In the genomic region with DNA sequence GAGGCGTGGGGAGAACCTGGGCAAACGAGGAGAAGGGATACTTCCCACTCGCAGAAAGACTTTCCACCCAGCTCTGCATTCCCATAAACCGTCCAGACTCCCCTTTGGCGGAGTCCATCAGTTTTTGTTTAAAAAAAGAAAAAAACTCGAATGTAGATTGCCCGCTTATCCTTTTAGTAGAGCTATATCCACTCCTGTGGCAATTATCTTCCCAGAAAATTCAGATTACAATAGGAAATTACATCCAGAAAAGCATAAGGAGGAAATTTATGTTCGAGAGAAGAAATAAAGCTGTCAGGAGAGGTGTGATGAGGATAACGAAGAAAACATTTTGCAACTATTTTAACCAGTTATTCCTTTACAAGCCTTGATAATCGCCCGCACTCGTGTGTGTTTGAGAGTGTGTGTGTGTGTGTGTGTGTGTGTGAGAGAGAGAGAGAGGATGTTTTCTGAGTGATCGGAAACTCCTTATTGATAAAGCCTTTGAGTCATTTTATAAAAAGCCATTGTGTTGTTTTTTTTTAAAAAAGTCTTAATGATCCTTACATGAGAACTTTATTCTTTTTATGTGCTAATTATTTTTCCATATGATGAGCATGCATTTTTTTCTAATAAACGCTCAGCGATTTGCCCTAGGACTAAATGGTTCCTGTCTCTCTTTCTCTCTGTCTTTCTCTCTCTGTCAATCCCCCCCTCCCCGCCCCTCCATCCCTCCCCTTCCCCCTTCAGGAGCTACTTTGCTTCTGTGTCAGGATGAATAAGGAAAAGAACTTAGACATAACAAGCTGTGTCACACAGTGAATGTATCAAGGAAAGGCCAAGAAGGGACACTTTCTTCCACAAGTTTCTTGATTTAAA, we compare ENCODE assay signal across 8 cellular contexts. TPM values are rescaled to one million over a fixed set of nuclear protein-coding genes. Genes with fewer than 3 reads are reported as not detected.
A peak's percentile ranks its signal among the peaks of the same experiment; 100 is the strongest.
DNase-seq lines count a peak whose midpoint lies in the region; ATAC-seq and TF ChIP-seq lines count a peak whose summit lies in the region.

No MANE protein-coding gene starts in this region.

- H3K27me3 ChIP-seq in KMS-11 (ENCODE audit: insufficient read depth, low read depth), result no peaks in the 10 kb centered on the region

- peak overlapping the region; percentile 73 for H2AFZ ChIP-seq in KMS-11 (ENCODE audit: low read depth)

- H3K4me3 Mint-ChIP-seq in activated CD4-positive, alpha-beta memory T cell treated with anti-CD3 and anti-CD28 coated beads, Interleukin-2, amount 10 ng/mL, durations not matched to agents 7 days and 5 days, result peak overlapping the region; percentile 98

- no peak for ATAC-seq in HG03095 (IDR thresholded peaks at IDR 0.05; ENCODE audit: unreplicated experiment)
- no peak for ATAC-seq in GM19035 (IDR thresholded peaks at IDR 0.05; ENCODE audit: unreplicated experiment)

- H3K9me3 Mint-ChIP-seq in activated CD4-positive, alpha-beta memory T cell treated with anti-CD3 and anti-CD28 coated beads, Interleukin-2, amount 10 ng/mL, durations not matched to agents 7 days and 5 days, result no peaks in the 10 kb centered on the region

- H3K27ac ChIP-seq in KMS-11, result peak overlapping the region; percentile 91

- CTCF ChIA-PET in activated CD4-positive, alpha-beta memory T cell treated with anti-CD3 and anti-CD28 coated beads, Interleukin-2, amount 10 ng/mL, durations not matched to agents 7 days and 5 days (lab: Charles Lee), result interaction anchor here (0.9 to 2.9 kb wide), 6 partner anchors 28 to 188 kb away, joined by 3 to 12 read pairs (median 3); no protein-coding TSS in a partner anchor

- DNase-seq in CD1c-positive myeloid dendritic cell (ENCODE audit: extremely low spot score) (peak; percentile 38), fibroblast of pulmonary artery (ENCODE audit: low read depth) (no peak), pons (ENCODE audit: low spot score) (peak; percentile 65), NCI-H2029 treated with DMSO at 0.1 percent for 48 hours (lab: John Stamatoyannopoulos, UW) (no peak)
- DNase-seq in activated CD4-positive, alpha-beta memory T cell treated with anti-CD3 and anti-CD28 coated beads, Interleukin-2, amount 10 ng/mL, durations not matched to agents 7 days and 5 days, result peak; percentile 34

- no peaks in the 10 kb centered on the region for H3K27me3 Mint-ChIP-seq in activated CD4-positive, alpha-beta memory T cell treated with anti-CD3 and anti-CD28 coated beads, Interleukin-2, amount 10 ng/mL, durations not matched to agents 7 days and 5 days

- no peaks in the 10 kb centered on the region for H3K36me3 ChIP-seq in KMS-11 (ENCODE audit: insufficient read depth)

- peaks cover 24% of the 10 kb centered on the region for H4K20me1 ChIP-seq in KMS-11 (ENCODE audit: insufficient read depth)

- peak overlapping the region; percentile 81 for H3K4me2 ChIP-seq in KMS-11

- H3K9ac ChIP-seq in KMS-11, result peak overlapping the region; percentile 76

- H3K79me2 ChIP-seq in KMS-11 (ENCODE audit: insufficient read depth, low read depth), result peaks cover 42% of the 10 kb centered on the region

- H3K4me1 ChIP-seq in KMS-11 (ENCODE audit: low read depth, poor library complexity, severe bottlenecking), result peaks cover 47% of the 10 kb centered on the region

- peaks cover 41% of the 10 kb centered on the region for H3K4me1 Mint-ChIP-seq in activated CD4-positive, alpha-beta memory T cell treated with anti-CD3 and anti-CD28 coated beads, Interleukin-2, amount 10 ng/mL, durations not matched to agents 7 days and 5 days

- peaks cover 20% of the 10 kb centered on the region for H3K36me3 Mint-ChIP-seq in activated CD4-positive, alpha-beta memory T cell treated with anti-CD3 and anti-CD28 coated beads, Interleukin-2, amount 10 ng/mL, durations not matched to agents 7 days and 5 days (ENCODE audit: low read depth)

- peak overlapping the region; percentile 90 for H3K4me3 ChIP-seq in KMS-11 (IDR thresholded peaks at IDR 0.05; ENCODE audit: insufficient read depth, low read depth, low read length)
- peak overlapping the region; percentile 70 for H3K4me3 ChIP-seq in fibroblast of pulmonary artery (replicated peaks; ENCODE audit: low read depth, low read length)

- TF ChIP-seq CTCF in KMS-11 (conservative IDR thresholded peaks at IDR 0.05; ENCODE audit: low read depth, low read length) (no peak), fibroblast of pulmonary artery (IDR thresholded peaks at IDR 0.05; ENCODE audit: low read length, missing control alignments) (no peak)

- H3K27ac Mint-ChIP-seq in activated CD4-positive, alpha-beta memory T cell treated with anti-CD3 and anti-CD28 coated beads, Interleukin-2, amount 10 ng/mL, durations not matched to agents 7 days and 5 days, result peak overlapping the region; percentile 97

- POLR2A ChIA-PET in activated CD4-positive, alpha-beta memory T cell treated with anti-CD3 and anti-CD28 coated beads, Interleukin-2, amount 10 ng/mL, durations not matched to agents 7 days and 5 days (lab: Charles Lee), result interaction anchor here (0.7 to 5.2 kb wide), 23 partner anchors 16 to 479 kb away, joined by 3 to 43 read pairs (median 4); a partner anchor contains a TSS

RNA-seq across cellular contexts. Expression of a gene that starts 1.1 kb away (rescaled TPM):
- total RNA-seq in activated CD4-positive, alpha-beta memory T cell treated with anti-CD3 and anti-CD28 coated beads, Interleukin-2, amount 10 ng/mL, durations not matched to agents 7 days and 5 days, result 10 to 100 TPM; 80.0 to 92.9 TPM

Comparison
In these comparisons a context has a peak if more than half of its experiments do, and no peak if none do; other contexts are left out.
1. DNase-seq: peak in CD1c-positive myeloid dendritic cell (single experiment), activated CD4-positive, alpha-beta memory T cell treated with anti-CD3 and anti-CD28 coated beads, Interleukin-2, amount 10 ng/mL, durations not matched to agents 7 days and 5 days (single experiment) and pons (single experiment); none in fibroblast of pulmonary artery (single experiment) and NCI-H2029 treated with DMSO at 0.1 percent for 48 hours (single experiment).